ENCODE assay signal across 23 cellular contexts in the genomic region with DNA sequence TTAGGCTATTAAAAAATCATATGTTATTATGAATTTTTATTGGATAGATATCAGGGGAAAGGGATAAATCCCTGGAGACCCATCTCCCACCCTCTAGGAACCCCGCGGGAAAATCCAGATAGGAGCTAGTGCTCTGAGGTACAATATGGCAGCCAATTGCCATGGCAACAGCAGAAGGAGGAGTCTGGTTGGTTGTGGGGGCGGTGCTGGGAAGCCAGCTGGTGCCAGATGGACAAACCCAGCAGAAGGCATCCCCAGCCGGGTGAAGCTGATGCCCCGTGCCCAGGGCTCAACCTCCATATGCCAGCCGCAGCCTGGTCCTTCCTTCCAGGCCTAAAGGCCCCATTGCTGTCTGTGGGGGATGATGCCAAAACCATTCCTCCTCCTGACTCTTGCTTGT. TPM values are rescaled to one million over a fixed set of nuclear protein-coding genes. Genes with fewer than 3 reads are reported as not detected.
DNase-seq lines count a peak whose midpoint lies in the region; TF ChIP-seq lines count a peak whose summit lies in the region.
"Had no signal": no experiment of that assay in that cellular context is flagged by ENCODE, and none has a peak within 500 bp of the region (broad histone marks: within the 10 kb centered on the region; RNA-seq: fewer than 3 reads in every experiment).

No MANE protein-coding gene starts in this region.

- H3K27ac Mint-ChIP-seq in immature natural killer cell: no peak overlapping the region
- H3K27ac Mint-ChIP-seq: activated B cell treated with CpG ODN at 0.5 μM for 24 hours; CD4-positive, CD25-positive, alpha-beta regulatory T cell; H9; stimulated activated naive B cell treated with anti-CD40 and anti-IgM and Interleukin-4, amounts not matched to agents 10 μg/mL and 1 μg/mL and 100 μg/mL, for 72 hours; T-helper 1 cell treated with Interleukin-12 subunit alpha and Interleukin-12 subunit beta and Interleukin-4 antibody, amounts not matched to agents 30 μg/mL and 1 μg/mL, for 36 hours had no signal

- H3K4me3 Mint-ChIP-seq in immature natural killer cell: no peak overlapping the region
- H3K4me3 Mint-ChIP-seq: activated B cell treated with CpG ODN at 0.5 μM for 24 hours; CD4-positive, CD25-positive, alpha-beta regulatory T cell; H9; stimulated activated naive B cell treated with anti-CD40 and anti-IgM and Interleukin-4, amounts not matched to agents 10 μg/mL and 1 μg/mL and 100 μg/mL, for 72 hours; T-helper 1 cell treated with Interleukin-12 subunit alpha and Interleukin-12 subunit beta and Interleukin-4 antibody, amounts not matched to agents 30 μg/mL and 1 μg/mL, for 36 hours had no signal

- H3K36me3 ChIP-seq in uterus: no peaks in the 10 kb centered on the region
- H3K36me3 ChIP-seq: colonic mucosa, upper lobe of left lung had no signal

- H3K4me1 Mint-ChIP-seq in immature natural killer cell: no peaks in the 10 kb centered on the region
- H3K4me1 Mint-ChIP-seq: activated B cell treated with CpG ODN at 0.5 μM for 24 hours; CD4-positive, CD25-positive, alpha-beta regulatory T cell had no signal

- peaks cover 0 to 3% of the 10 kb centered on the region in 2 donors for H3K27me3 ChIP-seq in uterus
- H3K27me3 ChIP-seq: colonic mucosa had no signal

- H3K9me3 ChIP-seq in uterus: no peaks in the 10 kb centered on the region
- H3K9me3 ChIP-seq: colonic mucosa, upper lobe of left lung had no signal

- intact Hi-C loops in posterior cingulate gyrus (cut with DNase I) (no loop called here), uterus (cut with DNase I; ENCODE audit: low total_unique reads) (no loop called here)

- H3K9me3 Mint-ChIP-seq in immature natural killer cell: no peaks in the 10 kb centered on the region
- H3K9me3 Mint-ChIP-seq: activated B cell treated with CpG ODN at 0.5 μM for 24 hours; H9; stimulated activated naive B cell treated with anti-CD40 and anti-IgM and Interleukin-4, amounts not matched to agents 10 μg/mL and 1 μg/mL and 100 μg/mL, for 72 hours; T-helper 1 cell treated with Interleukin-12 subunit alpha and Interleukin-12 subunit beta and Interleukin-4 antibody, amounts not matched to agents 30 μg/mL and 1 μg/mL, for 36 hours had no signal

- peak overlapping the region; percentile 88 for H3K27ac ChIP-seq in cingulate gyrus (ENCODE audit: low read depth, low read length)
- H3K27ac ChIP-seq in uterus: no peak overlapping the region
- H3K27ac ChIP-seq: colonic mucosa, epithelial cell of prostate, upper lobe of left lung had no signal

- no peaks in the 10 kb centered on the region for H3K4me1 ChIP-seq in uterus
- H3K4me1 ChIP-seq: colonic mucosa, upper lobe of left lung had no signal

- H3K27me3 Mint-ChIP-seq in immature natural killer cell (ENCODE audit: low read depth in 3 of 3): peaks cover 4 to 11% (median 5%) of the 10 kb centered on the region in 3 donors

- TF ChIP-seq POLR2A in uterus (IDR thresholded peaks at IDR 0.05): no peak

- DNase-seq in NCI-H2081 (lab: John Stamatoyannopoulos, UW) (peak; percentile 7 to 20), NCI-H2081 treated with DMSO at 0.1 percent for 48 hours (lab: John Stamatoyannopoulos, UW) (no peak), NCI-H526 (lab: John Stamatoyannopoulos, UW) (peak; percentile 66 to 87), posterior cingulate gyrus (peak in 9 of 10 donors; percentile 70 to 97 (median 81)), GF-D8 (lab: John Stamatoyannopoulos, UW) (no peak), uterus (no peak), immature natural killer cell (no peak)
- DNase-seq: activated B cell treated with CpG ODN at 0.5 μM for 24 hours; activated effector memory CD4-positive, alpha-beta T cell treated with Interleukin-2 at 50 U/mL for 16 hours; CD4-positive, CD25-positive, alpha-beta regulatory T cell; colonic mucosa; H9; islet precursor cell; MM.1S; stimulated activated naive B cell treated with anti-CD40 and anti-IgM and Interleukin-4, amounts not matched to agents 10 μg/mL and 1 μg/mL and 100 μg/mL, for 72 hours; upper lobe of left lung had no signal

- no peak overlapping the region for H3K4me3 ChIP-seq in uterus
- H3K4me3 ChIP-seq: colonic mucosa, upper lobe of left lung had no signal

- no peak for TF ChIP-seq CTCF in uterus (IDR thresholded peaks at IDR 0.05)

- H3K36me3 Mint-ChIP-seq in immature natural killer cell: peaks cover 0 to 4% (median 3%) of the 10 kb centered on the region in 3 donors
- H3K36me3 Mint-ChIP-seq: CD4-positive, CD25-positive, alpha-beta regulatory T cell had no signal

RNA-seq across cellular contexts. Expression of gene RHBG, which starts 38.3 kb away (rescaled TPM):
- under 1 TPM in 1 of 4 donors, not detected in 3; 0.49 TPM for total RNA-seq in uterus
- polyA plus RNA-seq in immature natural killer cell: not detected
- total RNA-seq: A172; activated B cell treated with CpG ODN at 0.5 μM for 24 hours; CD4-positive, CD25-positive, alpha-beta regulatory T cell; glomerular endothelial cell; mesenteric fat pad; osteoblast had no signal
- polyA plus RNA-seq: CD4-positive, CD25-positive, alpha-beta regulatory T cell had no signal

Comparison
In these comparisons a context has a peak if more than half of its experiments do, and no peak if none do; other contexts are left out.
1. DNase-seq: peak in NCI-H2081 (2 of 2), NCI-H526 (2 of 2) and posterior cingulate gyrus (9 of 10); none in NCI-H2081 treated with DMSO at 0.1 percent for 48 hours (single experiment), GF-D8 (single experiment), uterus (0 of 2) and immature natural killer cell (0 of 3).